1 cellular context compared by ENCODE assay signal in the genomic region with DNA sequence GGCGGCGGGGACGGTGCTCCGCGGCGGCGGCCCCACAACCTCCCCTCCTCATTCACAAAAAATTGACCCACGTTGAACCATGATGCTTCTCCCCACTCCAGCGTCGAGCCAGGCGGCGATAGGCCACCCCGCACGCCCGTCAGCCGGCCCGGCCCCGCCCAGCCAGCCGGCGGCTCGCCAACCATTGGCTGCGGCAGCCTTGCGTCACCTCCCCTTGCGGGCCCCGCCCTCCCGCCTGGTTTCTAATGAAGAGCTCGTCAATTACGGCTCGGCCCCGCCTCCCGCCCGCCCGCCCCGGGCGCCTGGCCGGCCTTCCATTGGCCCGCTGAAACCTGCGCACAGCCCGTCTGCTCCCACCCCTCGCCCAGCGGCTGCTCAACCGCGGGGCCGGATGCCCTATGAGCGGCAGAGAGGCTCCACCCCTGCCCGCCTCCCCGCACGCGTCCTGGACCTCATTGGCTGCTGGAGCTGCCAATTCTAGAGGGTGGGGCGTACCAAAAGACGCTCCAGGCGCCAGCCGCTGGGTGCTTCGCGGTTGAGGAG.
TF ChIP-seq lines count a peak whose summit lies in the region.

A gene (minus strand): TSS at position 114 of the 543 bp plus-strand sequence. CDS start 48,321 bp downstream, outside the sequence.

TF ChIP-seq in HepG2, 621 proteins besides CTCF, POLR2A, EP300 and RAD21 (continued from another document):
- TF ChIP-seq, protein P1, sequence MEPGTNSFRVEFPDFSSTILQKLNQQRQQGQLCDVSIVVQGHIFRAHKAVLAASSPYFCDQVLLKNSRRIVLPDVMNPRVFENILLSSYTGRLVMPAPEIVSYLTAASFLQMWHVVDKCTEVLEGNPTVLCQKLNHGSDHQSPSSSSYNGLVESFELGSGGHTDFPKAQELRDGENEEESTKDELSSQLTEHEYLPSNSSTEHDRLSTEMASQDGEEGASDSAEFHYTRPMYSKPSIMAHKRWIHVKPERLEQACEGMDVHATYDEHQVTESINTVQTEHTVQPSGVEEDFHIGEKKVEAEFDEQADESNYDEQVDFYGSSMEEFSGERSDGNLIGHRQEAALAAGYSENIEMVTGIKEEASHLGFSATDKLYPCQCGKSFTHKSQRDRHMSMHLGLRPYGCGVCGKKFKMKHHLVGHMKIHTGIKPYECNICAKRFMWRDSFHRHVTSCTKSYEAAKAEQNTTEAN (CRISPR knock-in tag; conservative IDR thresholded peaks at IDR 0.05) = no peak
- TF ChIP-seq CEBPG (CRISPR knock-in tag; IDR thresholded peaks at IDR 0.05) = peak; percentile 83
- TF ChIP-seq TCF12 (IDR thresholded peaks at IDR 0.05) = no peak
- TF ChIP-seq TCF12 (CRISPR knock-in tag; IDR thresholded peaks at IDR 0.05) = no peak
- no peak for TF ChIP-seq MBD4 (IDR thresholded peaks at IDR 0.05; ENCODE audit: borderline replicate concordance, low read length)
- no peak for TF ChIP-seq GABPA (IDR thresholded peaks at IDR 0.05; ENCODE audit: low read depth, low read length)
- peak; percentile 81 for TF ChIP-seq GABPA (CRISPR knock-in tag; IDR thresholded peaks at IDR 0.05; ENCODE audit: low read depth)
- no peak for TF ChIP-seq RFXAP (CRISPR knock-in tag; IDR thresholded peaks at IDR 0.05; ENCODE audit: borderline replicate concordance)
- TF ChIP-seq SP5 (CRISPR knock-in tag; IDR thresholded peaks at IDR 0.05; ENCODE audit: borderline replicate concordance, low read depth) = peak; percentile 52; the same call in 1 of the 2 replicates
- TF ChIP-seq, protein P2, sequence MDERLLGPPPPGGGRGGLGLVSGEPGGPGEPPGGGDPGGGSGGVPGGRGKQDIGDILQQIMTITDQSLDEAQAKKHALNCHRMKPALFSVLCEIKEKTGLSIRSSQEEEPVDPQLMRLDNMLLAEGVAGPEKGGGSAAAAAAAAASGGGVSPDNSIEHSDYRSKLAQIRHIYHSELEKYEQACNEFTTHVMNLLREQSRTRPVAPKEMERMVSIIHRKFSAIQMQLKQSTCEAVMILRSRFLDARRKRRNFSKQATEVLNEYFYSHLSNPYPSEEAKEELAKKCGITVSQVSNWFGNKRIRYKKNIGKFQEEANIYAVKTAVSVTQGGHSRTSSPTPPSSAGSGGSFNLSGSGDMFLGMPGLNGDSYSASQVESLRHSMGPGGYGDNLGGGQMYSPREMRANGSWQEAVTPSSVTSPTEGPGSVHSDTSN (CRISPR knock-in tag; IDR thresholded peaks at IDR 0.05) = peak; percentile 94
- TF ChIP-seq, protein P3, sequence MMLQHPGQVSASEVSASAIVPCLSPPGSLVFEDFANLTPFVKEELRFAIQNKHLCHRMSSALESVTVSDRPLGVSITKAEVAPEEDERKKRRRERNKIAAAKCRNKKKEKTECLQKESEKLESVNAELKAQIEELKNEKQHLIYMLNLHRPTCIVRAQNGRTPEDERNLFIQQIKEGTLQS (CRISPR knock-in tag; IDR thresholded peaks at IDR 0.05) = 0 out of 2 replicates have a peak, but pooled peaks have one; percentile 43
- TF ChIP-seq BHLHE40 (IDR thresholded peaks at IDR 0.05; ENCODE audit: low read length) = peak; percentile 93
- TF ChIP-seq SP1 (IDR thresholded peaks at IDR 0.05) = no peak
- peak; percentile 91 for TF ChIP-seq SP1 (CRISPR knock-in tag; IDR thresholded peaks at IDR 0.05)
- peak; percentile 97 for TF ChIP-seq SP2 (CRISPR knock-in tag; IDR thresholded peaks at IDR 0.05)
- TF ChIP-seq, protein P4, sequence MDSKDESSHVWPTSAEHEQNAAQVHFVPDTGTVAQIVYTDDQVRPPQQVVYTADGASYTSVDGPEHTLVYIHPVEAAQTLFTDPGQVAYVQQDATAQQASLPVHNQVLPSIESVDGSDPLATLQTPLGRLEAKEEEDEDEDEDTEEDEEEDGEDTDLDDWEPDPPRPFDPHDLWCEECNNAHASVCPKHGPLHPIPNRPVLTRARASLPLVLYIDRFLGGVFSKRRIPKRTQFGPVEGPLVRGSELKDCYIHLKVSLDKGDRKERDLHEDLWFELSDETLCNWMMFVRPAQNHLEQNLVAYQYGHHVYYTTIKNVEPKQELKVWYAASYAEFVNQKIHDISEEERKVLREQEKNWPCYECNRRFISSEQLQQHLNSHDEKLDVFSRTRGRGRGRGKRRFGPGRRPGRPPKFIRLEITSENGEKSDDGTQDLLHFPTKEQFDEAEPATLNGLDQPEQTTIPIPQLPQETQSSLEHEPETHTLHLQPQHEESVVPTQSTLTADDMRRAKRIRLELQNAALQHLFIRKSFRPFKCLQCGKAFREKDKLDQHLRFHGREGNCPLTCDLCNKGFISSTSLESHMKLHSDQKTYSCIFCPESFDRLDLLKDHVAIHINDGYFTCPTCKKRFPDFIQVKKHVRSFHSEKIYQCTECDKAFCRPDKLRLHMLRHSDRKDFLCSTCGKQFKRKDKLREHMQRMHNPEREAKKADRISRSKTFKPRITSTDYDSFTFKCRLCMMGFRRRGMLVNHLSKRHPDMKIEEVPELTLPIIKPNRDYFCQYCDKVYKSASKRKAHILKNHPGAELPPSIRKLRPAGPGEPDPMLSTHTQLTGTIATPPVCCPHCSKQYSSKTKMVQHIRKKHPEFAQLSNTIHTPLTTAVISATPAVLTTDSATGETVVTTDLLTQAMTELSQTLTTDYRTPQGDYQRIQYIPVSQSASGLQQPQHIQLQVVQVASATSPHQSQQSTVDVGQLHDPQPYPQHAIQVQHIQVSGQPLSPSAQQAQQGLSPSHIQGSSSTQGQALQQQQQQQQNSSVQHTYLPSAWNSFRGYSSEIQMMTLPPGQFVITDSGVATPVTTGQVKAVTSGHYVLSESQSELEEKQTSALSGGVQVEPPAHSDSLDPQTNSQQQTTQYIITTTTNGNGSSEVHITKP (CRISPR knock-in tag; IDR thresholded peaks at IDR 0.05; ENCODE audit: low read depth) = peak; percentile 86; the same call in 1 of the 2 replicates
- no peak for TF ChIP-seq ZFP1 (CRISPR knock-in tag; IDR thresholded peaks at IDR 0.05)
- TF ChIP-seq NFYC (CRISPR knock-in tag; IDR thresholded peaks at IDR 0.05) = peak; percentile 95
- TF ChIP-seq ATF1 (CRISPR knock-in tag; IDR thresholded peaks at IDR 0.05) = 0 out of 2 replicates have a peak, but pooled peaks have one; percentile 58
- TF ChIP-seq, protein P5, sequence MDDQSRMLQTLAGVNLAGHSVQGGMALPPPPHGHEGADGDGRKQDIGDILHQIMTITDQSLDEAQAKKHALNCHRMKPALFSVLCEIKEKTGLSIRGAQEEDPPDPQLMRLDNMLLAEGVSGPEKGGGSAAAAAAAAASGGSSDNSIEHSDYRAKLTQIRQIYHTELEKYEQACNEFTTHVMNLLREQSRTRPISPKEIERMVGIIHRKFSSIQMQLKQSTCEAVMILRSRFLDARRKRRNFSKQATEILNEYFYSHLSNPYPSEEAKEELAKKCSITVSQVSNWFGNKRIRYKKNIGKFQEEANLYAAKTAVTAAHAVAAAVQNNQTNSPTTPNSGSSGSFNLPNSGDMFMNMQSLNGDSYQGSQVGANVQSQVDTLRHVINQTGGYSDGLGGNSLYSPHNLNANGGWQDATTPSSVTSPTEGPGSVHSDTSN (CRISPR knock-in tag; IDR thresholded peaks at IDR 0.05; ENCODE audit: borderline replicate concordance) = 0 out of 2 replicates have a peak, but pooled peaks have one; percentile 21
- peak; percentile 67; the same call in 1 of the 2 replicates for TF ChIP-seq ELF1 (CRISPR knock-in tag; IDR thresholded peaks at IDR 0.05)
- peak; percentile 99 for TF ChIP-seq SP4 (CRISPR knock-in tag; IDR thresholded peaks at IDR 0.05)
- peak; percentile 77 for TF ChIP-seq CREM (IDR thresholded peaks at IDR 0.05)
- 0 out of 2 replicates have a peak, but pooled peaks have one; percentile 33 for TF ChIP-seq CREM (CRISPR knock-in tag; IDR thresholded peaks at IDR 0.05)
- no peak for TF ChIP-seq ZNF747 (CRISPR knock-in tag; IDR thresholded peaks at IDR 0.05; ENCODE audit: borderline replicate concordance)
- peak; percentile 87 for TF ChIP-seq CREB1 (IDR thresholded peaks at IDR 0.05)
- TF ChIP-seq CREB1 (CRISPR knock-in tag; IDR thresholded peaks at IDR 0.05) = peak; percentile 84
- TF ChIP-seq JDP2 (CRISPR knock-in tag; IDR thresholded peaks at IDR 0.05; ENCODE audit: borderline replicate concordance) = no peak
- TF ChIP-seq MXI1 (IDR thresholded peaks at IDR 0.05; ENCODE audit: borderline replicate concordance, low read depth, low read length) = peak; percentile 59; the same call in 1 of the 3 replicates
- TF ChIP-seq CHCHD3 (CRISPR knock-in tag; IDR thresholded peaks at IDR 0.05) = no peak
- no peak for TF ChIP-seq MATR3 (CRISPR knock-in tag; IDR thresholded peaks at IDR 0.05)
- TF ChIP-seq CEBPB (IDR thresholded peaks at IDR 0.05; ENCODE audit: borderline replicate concordance, low read depth, low read length) = peak; percentile 90
- peak; percentile 96 for TF ChIP-seq NFYB (CRISPR knock-in tag; IDR thresholded peaks at IDR 0.05)
- peak; percentile 52 for TF ChIP-seq XRCC5 (optimal IDR thresholded peaks at IDR 0.05; ENCODE audit: low read length)
- no peak for TF ChIP-seq MED8 (CRISPR knock-in tag; IDR thresholded peaks at IDR 0.05; ENCODE audit: insufficient replicate concordance)
- TF ChIP-seq, protein P6, sequence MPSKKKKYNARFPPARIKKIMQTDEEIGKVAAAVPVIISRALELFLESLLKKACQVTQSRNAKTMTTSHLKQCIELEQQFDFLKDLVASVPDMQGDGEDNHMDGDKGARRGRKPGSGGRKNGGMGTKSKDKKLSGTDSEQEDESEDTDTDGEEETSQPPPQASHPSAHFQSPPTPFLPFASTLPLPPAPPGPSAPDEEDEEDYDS (CRISPR knock-in tag; IDR thresholded peaks at IDR 0.05) = peak; percentile 79
- no peak for TF ChIP-seq ZNF563 (CRISPR knock-in tag; IDR thresholded peaks at IDR 0.05)
- TF ChIP-seq SMARCC2 (IDR thresholded peaks at IDR 0.05) = no peak
- 0 out of 2 replicates have a peak, but pooled peaks have one; percentile 2 for TF ChIP-seq NCOR1 (IDR thresholded peaks at IDR 0.05; ENCODE audit: borderline replicate concordance, low read length)
- TF ChIP-seq KAT2B (IDR thresholded peaks at IDR 0.05; ENCODE audit: borderline replicate concordance, low read depth, low read length) = 0 out of 2 replicates have a peak, but pooled peaks have one; percentile 15
- 0 out of 2 replicates have a peak, but pooled peaks have one; percentile 59 for TF ChIP-seq MAZ (IDR thresholded peaks at IDR 0.05; ENCODE audit: borderline replicate concordance, low read depth, low read length)
- no peak for TF ChIP-seq MAZ (CRISPR knock-in tag; IDR thresholded peaks at IDR 0.05; ENCODE audit: low read depth)
- TF ChIP-seq, protein P7, sequence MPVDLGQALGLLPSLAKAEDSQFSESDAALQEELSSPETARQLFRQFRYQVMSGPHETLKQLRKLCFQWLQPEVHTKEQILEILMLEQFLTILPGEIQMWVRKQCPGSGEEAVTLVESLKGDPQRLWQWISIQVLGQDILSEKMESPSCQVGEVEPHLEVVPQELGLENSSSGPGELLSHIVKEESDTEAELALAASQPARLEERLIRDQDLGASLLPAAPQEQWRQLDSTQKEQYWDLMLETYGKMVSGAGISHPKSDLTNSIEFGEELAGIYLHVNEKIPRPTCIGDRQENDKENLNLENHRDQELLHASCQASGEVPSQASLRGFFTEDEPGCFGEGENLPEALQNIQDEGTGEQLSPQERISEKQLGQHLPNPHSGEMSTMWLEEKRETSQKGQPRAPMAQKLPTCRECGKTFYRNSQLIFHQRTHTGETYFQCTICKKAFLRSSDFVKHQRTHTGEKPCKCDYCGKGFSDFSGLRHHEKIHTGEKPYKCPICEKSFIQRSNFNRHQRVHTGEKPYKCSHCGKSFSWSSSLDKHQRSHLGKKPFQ (CRISPR knock-in tag; IDR thresholded peaks at IDR 0.05; ENCODE audit: insufficient replicate concordance) = no peak
- no peak for TF ChIP-seq ZNF550 (CRISPR knock-in tag; IDR thresholded peaks at IDR 0.05; ENCODE audit: borderline replicate concordance)
